ENCODE assay signal across 11 cellular contexts in genomic region chr1:108611984-108612383, GRCh38. TPM values are rescaled to one million over a fixed set of nuclear protein-coding genes. Genes with fewer than 3 reads are reported as not detected.
"Had no signal": no experiment of that assay in that cellular context is flagged by ENCODE, and none has a peak within 500 bp of the region (broad histone marks: within the 10 kb centered on the region; RNA-seq: fewer than 3 reads in every experiment).

No MANE protein-coding gene starts in this region.

- H3K4me3 ChIP-seq: GM23248, HAP-1 had no signal

- H3K9me3 ChIP-seq: HAP-1 had no signal

- H3K27ac ChIP-seq: GM23248, HL-60 had no signal

- ATAC-seq: HCT116, HepG2 had no signal

- DNase-seq: GM23248, GOT3, H7, HFFc6, KBM-7 had no signal

RNA-seq across cellular contexts. Expression of gene HENMT1, which starts 48.9 kb away (rescaled TPM):
- total RNA-seq: H4, HepG2, HT1080 had no signal
